ENCODE assay signal across 14 cellular contexts in the genomic region with DNA sequence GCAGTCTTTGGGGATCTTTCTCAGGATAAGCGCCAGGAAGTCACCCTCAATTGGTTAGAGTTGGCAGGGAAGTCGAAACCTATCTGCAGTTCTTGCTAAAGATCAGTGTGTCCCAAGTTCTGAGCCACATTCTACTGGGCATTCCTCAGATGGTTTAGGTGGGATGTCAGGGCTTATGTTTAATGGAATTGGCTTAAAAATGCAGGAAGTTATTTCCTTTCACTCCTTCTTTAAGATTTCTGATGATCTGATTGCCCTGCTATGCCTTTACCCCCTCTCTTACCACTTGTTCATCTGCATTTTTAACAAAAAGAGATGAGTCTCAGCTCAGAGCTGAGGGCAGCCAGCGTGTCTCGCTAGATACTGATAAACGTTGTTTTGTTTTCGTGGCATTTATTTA. TPM values are rescaled to one million over a fixed set of nuclear protein-coding genes. Genes with fewer than 3 reads are reported as not detected.
A peak's percentile ranks its signal among the peaks of the same experiment; 100 is the strongest.
DNase-seq lines count a peak whose midpoint lies in the region; ATAC-seq, FAIRE-seq and TF ChIP-seq lines count a peak whose summit lies in the region.
"Had no signal": no experiment of that assay in that cellular context is flagged by ENCODE, and none has a peak within 500 bp of the region (broad histone marks: within the 10 kb centered on the region; RNA-seq: fewer than 3 reads in every experiment).

No MANE protein-coding gene starts in this region.

- no peaks in the 10 kb centered on the region for H3K9me3 ChIP-seq in A549
- H3K9me3 ChIP-seq: esophagus muscularis mucosa had no signal

- peak overlapping the region; percentile 15; the same call in 1 of the 3 replicates for H3K4me2 ChIP-seq in A549

- DNase-seq in A549 (ENCODE audit: low read depth in 1 of 2, low spot score in 1 of 2) (peak in 1 of 2 experiments; percentile 30), H54 (ENCODE audit: insufficient read length, low spot score) (peak; percentile 58), amniotic stem cell (lab: John Stamatoyannopoulos, UW) (peak; percentile 81), iPS DF 19.7 (ENCODE audit: low read depth, low spot score) (peak; percentile 30), activated gamma-delta T cell treated with Interleukin-2 at 50 U/mL for 16 hours (no peak)
- no peak for DNase-seq in activated CD8-positive, alpha-beta T cell treated with anti-CD3 and anti-CD28 coated beads for 36 hours
- no peak for DNase-seq in stimulated activated CD4-positive, alpha-beta T cell treated with anti-CD3 and anti-CD28 coated beads, Interleukin-4, amount 100 ng/mL, for 1 hour
- no peak for DNase-seq in effector CD8-positive, alpha-beta T cell (lab: John Stamatoyannopoulos, UW)
- DNase-seq: KG1; stimulated activated CD4-positive, alpha-beta T cell treated with anti-CD3 and anti-CD28 coated beads, Interleukin-2, amount 100 ng/mL, for 48 hours had no signal

- POLR2A ChIA-PET in A549 (lab: Yijun Ruan, JAX) = no interaction called here
- POLR2A ChIA-PET in activated CD8-positive, alpha-beta T cell treated with anti-CD3 and anti-CD28 coated beads for 36 hours (lab: Charles Lee) = interaction anchor here (0.6 kb wide), 1 partner anchor 12 kb away, joined by 3 read pairs; no protein-coding TSS in a partner anchor

- peak overlapping the region in 1 of 2 experiments; percentile 20; a peak in 2 of 6 replicates for H3K27ac ChIP-seq in A549
- H3K27ac ChIP-seq: esophagus muscularis mucosa had no signal

- H3K27me3 Mint-ChIP-seq in activated CD8-positive, alpha-beta T cell treated with anti-CD3 and anti-CD28 coated beads for 36 hours = peaks cover 10% of the 10 kb centered on the region

- intact Hi-C loops in activated CD8-positive, alpha-beta T cell treated with anti-CD3 and anti-CD28 coated beads for 36 hours (cut with micrococcal nuclease) = no loop called here

- TF ChIP-seq CTCF in A549 (IDR thresholded peaks at IDR 0.05) = no peak
- no peak for TF ChIP-seq CTCF in activated CD8-positive, alpha-beta T cell treated with anti-CD3 and anti-CD28 coated beads for 36 hours (IDR thresholded peaks at IDR 0.05)

- no peak overlapping the region for H3K4me3 ChIP-seq in A549
- H3K4me3 ChIP-seq: BLaER1, esophagus muscularis mucosa had no signal

- no peak overlapping the region for H3K27ac Mint-ChIP-seq in activated CD8-positive, alpha-beta T cell treated with anti-CD3 and anti-CD28 coated beads for 36 hours
- H3K27ac Mint-ChIP-seq: T-helper 2 cell treated with Interferon-gamma antibody and Interleukin-4, amounts not matched to agents 5 μg/mL and 100 μg/mL, for 36 hours had no signal

- FAIRE-seq in A549 (lab: Jason Lieb, UNC) = no peak
- FAIRE-seq in H54 (lab: Jason Lieb, UNC) = no peak
- FAIRE-seq: H1 had no signal

- 65% methylated on average over 6 of the region's 6 CpGs for WGBS in A549 (ENCODE audit: missing lambda C conversion rate)

- TF ChIP-seq RAD21 in A549 (conservative IDR thresholded peaks at IDR 0.05 in 1 of 2, IDR thresholded peaks at IDR 0.05 in 1 of 2) = no peak

- TF ChIP-seq POLR2A in A549 (IDR thresholded peaks at IDR 0.05; ENCODE audit: low read length) = no peak
- no peak for TF ChIP-seq POLR2A in H54 (IDR thresholded peaks at IDR 0.05; ENCODE audit: low read depth, low read length)

- H3K4me3 Mint-ChIP-seq in activated CD8-positive, alpha-beta T cell treated with anti-CD3 and anti-CD28 coated beads for 36 hours = no peak overlapping the region
- H3K4me3 Mint-ChIP-seq: T-helper 2 cell treated with Interferon-gamma antibody and Interleukin-4, amounts not matched to agents 5 μg/mL and 100 μg/mL, for 36 hours had no signal

- H3K36me3 Mint-ChIP-seq in activated CD8-positive, alpha-beta T cell treated with anti-CD3 and anti-CD28 coated beads for 36 hours (ENCODE audit: low read depth) = no peaks in the 10 kb centered on the region

- CTCF ChIA-PET in A549 (lab: Yijun Ruan, JAX) = no interaction called here
- CTCF ChIA-PET in activated CD8-positive, alpha-beta T cell treated with anti-CD3 and anti-CD28 coated beads for 36 hours (lab: Charles Lee) = no interaction called here

- no peaks in the 10 kb centered on the region for H3K9me3 Mint-ChIP-seq in activated CD8-positive, alpha-beta T cell treated with anti-CD3 and anti-CD28 coated beads for 36 hours
- H3K9me3 Mint-ChIP-seq: T-helper 2 cell treated with Interferon-gamma antibody and Interleukin-4, amounts not matched to agents 5 μg/mL and 100 μg/mL, for 36 hours had no signal

- H3K4me1 Mint-ChIP-seq in activated CD8-positive, alpha-beta T cell treated with anti-CD3 and anti-CD28 coated beads for 36 hours (ENCODE audit: low read depth) = peaks cover 7% of the 10 kb centered on the region

- ATAC-seq in A549 = peak in 1 of 2 experiments; percentile 54; a peak in 3 of 6 replicates
- ATAC-seq in activated CD8-positive, alpha-beta T cell treated with anti-CD3 and anti-CD28 coated beads for 36 hours = no peak

- peaks cover 14% of the 10 kb centered on the region; the same call in 2 of the 3 replicates for H3K4me1 ChIP-seq in A549

- TF ChIP-seq EP300 in A549 (IDR thresholded peaks at IDR 0.05) = no peak

TF ChIP-seq in A549, 52 proteins besides CTCF, POLR2A, EP300 and RAD21:
- TF ChIP-seq SREBF2 (IDR thresholded peaks at IDR 0.05) (no peak), CHD2 (IDR thresholded peaks at IDR 0.05; ENCODE audit: low read length, partially characterized antibody) (no peak), HDAC2 (IDR thresholded peaks at IDR 0.05) (no peak), JUN (IDR thresholded peaks at IDR 0.05) (no peak), FOXS1 (CRISPR knock-in tag; IDR thresholded peaks at IDR 0.05) (no peak), BHLHE40 (IDR thresholded peaks at IDR 0.05; ENCODE audit: low read depth, low read length) (no peak), HOXA7 (CRISPR knock-in tag; IDR thresholded peaks at IDR 0.05) (no peak), ESRRA (IDR thresholded peaks at IDR 0.05; ENCODE audit: borderline replicate concordance, low read length) (no peak), RCOR1 (IDR thresholded peaks at IDR 0.05; ENCODE audit: low read depth, low read length) (no peak)
- TF ChIP-seq, protein P1, sequence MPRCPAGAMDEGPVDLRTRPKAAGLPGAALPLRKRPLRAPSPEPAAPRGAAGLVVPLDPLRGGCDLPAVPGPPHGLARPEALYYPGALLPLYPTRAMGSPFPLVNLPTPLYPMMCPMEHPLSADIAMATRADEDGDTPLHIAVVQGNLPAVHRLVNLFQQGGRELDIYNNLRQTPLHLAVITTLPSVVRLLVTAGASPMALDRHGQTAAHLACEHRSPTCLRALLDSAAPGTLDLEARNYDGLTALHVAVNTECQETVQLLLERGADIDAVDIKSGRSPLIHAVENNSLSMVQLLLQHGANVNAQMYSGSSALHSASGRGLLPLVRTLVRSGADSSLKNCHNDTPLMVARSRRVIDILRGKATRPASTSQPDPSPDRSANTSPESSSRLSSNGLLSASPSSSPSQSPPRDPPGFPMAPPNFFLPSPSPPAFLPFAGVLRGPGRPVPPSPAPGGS (IDR thresholded peaks at IDR 0.05) = no peak
- TF ChIP-seq, protein P2, sequence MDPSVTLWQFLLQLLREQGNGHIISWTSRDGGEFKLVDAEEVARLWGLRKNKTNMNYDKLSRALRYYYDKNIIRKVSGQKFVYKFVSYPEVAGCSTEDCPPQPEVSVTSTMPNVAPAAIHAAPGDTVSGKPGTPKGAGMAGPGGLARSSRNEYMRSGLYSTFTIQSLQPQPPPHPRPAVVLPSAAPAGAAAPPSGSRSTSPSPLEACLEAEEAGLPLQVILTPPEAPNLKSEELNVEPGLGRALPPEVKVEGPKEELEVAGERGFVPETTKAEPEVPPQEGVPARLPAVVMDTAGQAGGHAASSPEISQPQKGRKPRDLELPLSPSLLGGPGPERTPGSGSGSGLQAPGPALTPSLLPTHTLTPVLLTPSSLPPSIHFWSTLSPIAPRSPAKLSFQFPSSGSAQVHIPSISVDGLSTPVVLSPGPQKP (IDR thresholded peaks at IDR 0.05; ENCODE audit: low read depth, low read length) = no peak
- TF ChIP-seq, protein P3, sequence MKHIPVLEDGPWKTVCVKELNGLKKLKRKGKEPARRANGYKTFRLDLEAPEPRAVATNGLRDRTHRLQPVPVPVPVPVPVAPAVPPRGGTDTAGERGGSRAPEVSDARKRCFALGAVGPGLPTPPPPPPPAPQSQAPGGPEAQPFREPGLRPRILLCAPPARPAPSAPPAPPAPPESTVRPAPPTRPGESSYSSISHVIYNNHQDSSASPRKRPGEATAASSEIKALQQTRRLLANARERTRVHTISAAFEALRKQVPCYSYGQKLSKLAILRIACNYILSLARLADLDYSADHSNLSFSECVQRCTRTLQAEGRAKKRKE (CRISPR knock-in tag; IDR thresholded peaks at IDR 0.05; ENCODE audit: low read depth) = no peak

RNA-seq across cellular contexts. Expression of a gene that starts 30.8 kb away (rescaled TPM):
- polyA plus RNA-seq in A549 (2011; rRNA removed) (0.48 and 0.50 TPM in 2 replicates), A549 (2017; fragmentation: RNase III; extraction: RNeasy Plus Mini Kit Qiagen cat#74134 plus additional on column Dnase treatment) (0.52 to 0.70 TPM (median 0.70 TPM) in 3 replicates)
- polyA plus RNA-seq in A549 (2012; cell fraction: cytosol; rRNA removed) = 0.62 and 1.5 TPM in 2 replicates
- polyA plus RNA-seq in A549 (2012; cell fraction: nucleus; rRNA removed) = 2.1 and 5.7 TPM in 2 replicates
- polyA minus RNA-seq in A549 (2011; rRNA and poly(A)+ RNA removed) = 0.33 and 0.34 TPM in 2 replicates
- total RNA-seq in activated CD8-positive, alpha-beta T cell treated with anti-CD3 and anti-CD28 coated beads for 36 hours = not detected
- total RNA-seq: H1 had no signal

RNA-seq across cellular contexts. Expression of a gene that starts 42.5 kb away (rescaled TPM):
- polyA plus RNA-seq in A549 (2011; rRNA removed) = 0.06 and 0.09 TPM in 2 replicates
- 0.32 and 0.36 TPM in 2 replicates for polyA plus RNA-seq in A549 (2012; cell fraction: cytosol; rRNA removed)
- 0.54 and 0.61 TPM in 2 replicates for polyA plus RNA-seq in A549 (2012; cell fraction: nucleus; rRNA removed)
- polyA plus RNA-seq in A549 (2017; fragmentation: RNase III; extraction: RNeasy Plus Mini Kit Qiagen cat#74134 plus additional on column Dnase treatment) = 0.28 to 0.46 TPM (median 0.42 TPM) in 3 replicates
- polyA minus RNA-seq in A549 (2011; rRNA and poly(A)+ RNA removed) = 0.08 and 0.19 TPM in 2 replicates
- not detected for total RNA-seq in activated CD8-positive, alpha-beta T cell treated with anti-CD3 and anti-CD28 coated beads for 36 hours
- polyA plus RNA-seq: H1 had no signal

RNA-seq across cellular contexts. Expression of a gene that starts 54.1 kb away (rescaled TPM):
- polyA plus RNA-seq in A549 (2011; rRNA removed) (14.9 and 16.9 TPM in 2 replicates), A549 (2017; fragmentation: RNase III; extraction: RNeasy Plus Mini Kit Qiagen cat#74134 plus additional on column Dnase treatment) (12.8 to 13.1 TPM (median 12.9 TPM) in 3 replicates)
- polyA plus RNA-seq in A549 (2012; cell fraction: cytosol; rRNA removed) = 8.6 and 10.3 TPM in 2 replicates
- polyA plus RNA-seq in A549 (2012; cell fraction: nucleus; rRNA removed) = 27.4 and 28.9 TPM in 2 replicates
- 29.8 and 32.2 TPM in 2 replicates for polyA minus RNA-seq in A549 (2011; rRNA and poly(A)+ RNA removed)
- total RNA-seq in activated CD8-positive, alpha-beta T cell treated with anti-CD3 and anti-CD28 coated beads for 36 hours = 10 to 100 TPM; 19.3 to 22.3 TPM

Comparison
In these comparisons a context has a peak if more than half of its experiments do, and no peak if none do; other contexts are left out.
1. DNase-seq: peak in H54 (single experiment), amniotic stem cell (single experiment) and iPS DF 19.7 (single experiment); none in activated CD8-positive, alpha-beta T cell treated with anti-CD3 and anti-CD28 coated beads for 36 hours (single experiment), stimulated activated CD4-positive, alpha-beta T cell treated with anti-CD3 and anti-CD28 coated beads, Interleukin-4, amount 100 ng/mL, for 1 hour (single experiment), activated gamma-delta T cell treated with Interleukin-2 at 50 U/mL for 16 hours (single experiment) and effector CD8-positive, alpha-beta T cell (single experiment).